ENCODE assay signal across 27 cellular contexts in the genomic region with DNA sequence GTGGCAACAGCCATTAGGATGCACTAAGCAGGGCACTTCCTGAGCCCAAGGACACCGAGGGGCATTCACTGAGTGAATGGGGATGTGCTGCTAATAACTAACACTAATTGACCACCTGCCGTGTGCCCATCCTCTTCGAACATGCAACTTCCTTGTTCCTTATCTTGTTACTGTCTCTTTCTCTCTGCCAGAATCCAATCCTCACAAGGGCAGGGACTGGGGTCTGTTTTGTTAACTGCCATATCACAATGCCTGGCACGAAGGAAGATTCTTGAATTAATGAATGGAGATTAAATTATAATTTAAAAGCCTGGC. TPM values are rescaled to one million over a fixed set of nuclear protein-coding genes. Genes with fewer than 3 reads are reported as not detected.
A peak's percentile ranks its signal among the peaks of the same experiment; 100 is the strongest.
DNase-seq lines count a peak whose midpoint lies in the region; ATAC-seq and TF ChIP-seq lines count a peak whose summit lies in the region.
"Had no signal": no experiment of that assay in that cellular context is flagged by ENCODE, and none has a peak within 500 bp of the region (broad histone marks: within the 10 kb centered on the region; RNA-seq: fewer than 3 reads in every experiment).

No MANE protein-coding gene starts in this region.

- H3K9me3 ChIP-seq in CD4-positive, alpha-beta memory T cell (ENCODE audit: control insufficient read depth in 1 of 2, low read length in 2 of 2) = no peaks in the 10 kb centered on the region
- no peaks in the 10 kb centered on the region for H3K9me3 ChIP-seq in naive thymus-derived CD4-positive, alpha-beta T cell (ENCODE audit: control insufficient read depth in 2 of 3, low read length in 3 of 3)
- H3K9me3 ChIP-seq in spleen (peaks cover 0 to 8% (median 0%) of the 10 kb centered on the region in 8 donors), suprapubic skin (no peaks in the 10 kb centered on the region)
- H3K9me3 ChIP-seq: Peyer's patch had no signal

- H3K27me3 ChIP-seq in CD4-positive, alpha-beta memory T cell (ENCODE audit: insufficient read depth, low read length) = no peaks in the 10 kb centered on the region
- H3K27me3 ChIP-seq in H7 (ENCODE audit: control insufficient read depth, insufficient read depth, low read length) (peaks cover 33% of the 10 kb centered on the region), spleen (replicated peaks in 1 of 7) (peaks cover 0 to 81% (median 36%) of the 10 kb centered on the region in 7 donors), suprapubic skin (peaks cover 20% of the 10 kb centered on the region)
- no peaks in the 10 kb centered on the region for H3K27me3 ChIP-seq in naive thymus-derived CD4-positive, alpha-beta T cell (ENCODE audit: control insufficient read depth in 2 of 2, insufficient read depth in 2 of 2, low read length in 2 of 2)
- H3K27me3 ChIP-seq: Peyer's patch had no signal

- WGBS in spleen, 5 donors = 29 to 63% (median 58%) methylated on average over 4 of the region's 4 CpGs
- WGBS in suprapubic skin = 82% methylated on average over 4 of the region's 4 CpGs

- no peak for DNase-seq in CD4-positive, alpha-beta memory T cell
- DNase-seq in H7 (no peak), spleen (no peak), Ammon's horn (ENCODE audit: low spot score) (no peak), suprapubic skin (ENCODE audit: low spot score in 2 of 2) (no peak)
- no peak for DNase-seq in central memory CD8-positive, alpha-beta T cell (ENCODE audit: low spot score in 2 of 2)
- no peak for DNase-seq in naive thymus-derived CD4-positive, alpha-beta T cell
- DNase-seq: activated CD4-positive, alpha-beta T cell treated with anti-CD3 and anti-CD28 coated beads for 36 hours; activated naive CD4-positive, alpha-beta T cell treated with anti-CD3 and anti-CD28 coated beads, Interleukin-2, amount 10 ng/mL, durations not matched to agents 7 days and 5 days; CD4-positive, CD25-positive, alpha-beta regulatory T cell; central memory CD4-positive, alpha-beta T cell; dermis blood vessel endothelial cell; DMS53; Karpas-422; mammary epithelial cell; NCI-H1694 treated with DMSO at 0.1 percent for 48 hours; NCI-H526; Peyer's patch; SIG-M5; stimulated activated CD4-positive, alpha-beta T cell treated with anti-CD3 and anti-CD28 coated beads, Interleukin-4, amount 100 ng/mL, for 4 hours; trophoblast cell had no signal

- TF ChIP-seq CTCF in spleen (IDR thresholded peaks at IDR 0.05 in 8 of 11, conservative IDR thresholded peaks at IDR 0.05 in 3 of 11) (no peak), suprapubic skin (IDR thresholded peaks at IDR 0.05) (no peak)

- H3K36me3 Mint-ChIP-seq in CD4-positive, alpha-beta memory T cell = peaks cover 0 to 20% of the 10 kb centered on the region in 2 donors
- H3K36me3 Mint-ChIP-seq in central memory CD8-positive, alpha-beta T cell (ENCODE audit: insufficient read depth) = peaks cover 4% of the 10 kb centered on the region
- peaks cover 0 to 13% (median 3%) of the 10 kb centered on the region in 5 donors for H3K36me3 Mint-ChIP-seq in naive thymus-derived CD4-positive, alpha-beta T cell
- H3K36me3 Mint-ChIP-seq: CD4-positive, CD25-positive, alpha-beta regulatory T cell had no signal

- no peak overlapping the region for H3K27ac Mint-ChIP-seq in CD4-positive, alpha-beta memory T cell
- no peak overlapping the region for H3K27ac Mint-ChIP-seq in central memory CD8-positive, alpha-beta T cell (ENCODE audit: low read depth)
- H3K27ac Mint-ChIP-seq in naive thymus-derived CD4-positive, alpha-beta T cell = peak overlapping the region in 2 of 9 donors; percentile 32 to 67
- H3K27ac Mint-ChIP-seq: activated CD4-positive, alpha-beta T cell treated with anti-CD3 and anti-CD28 coated beads for 36 hours; activated naive CD4-positive, alpha-beta T cell treated with anti-CD3 and anti-CD28 coated beads, Interleukin-2, amount 10 ng/mL, durations not matched to agents 7 days and 5 days; CD4-positive, CD25-positive, alpha-beta regulatory T cell had no signal

- CTCF ChIA-PET in CD4-positive, alpha-beta memory T cell (lab: Charles Lee; ENCODE audit: partially characterized antibody) = no interaction called here
- CTCF ChIA-PET in naive thymus-derived CD4-positive, alpha-beta T cell (lab: Charles Lee) = no interaction called here

- peaks cover 0 to 4% (median 0%) of the 10 kb centered on the region in 8 donors for H3K9me3 Mint-ChIP-seq in CD4-positive, alpha-beta memory T cell
- no peaks in the 10 kb centered on the region for H3K9me3 Mint-ChIP-seq in central memory CD8-positive, alpha-beta T cell
- peaks cover 0 to 5% (median 0%) of the 10 kb centered on the region in 11 donors for H3K9me3 Mint-ChIP-seq in naive thymus-derived CD4-positive, alpha-beta T cell
- H3K9me3 Mint-ChIP-seq: activated naive CD4-positive, alpha-beta T cell treated with anti-CD3 and anti-CD28 coated beads, Interleukin-2, amount 10 ng/mL, durations not matched to agents 7 days and 5 days had no signal

- no peak for TF ChIP-seq EP300 in suprapubic skin (IDR thresholded peaks at IDR 0.05)

- ATAC-seq in central memory CD8-positive, alpha-beta T cell (replicated peaks; ENCODE audit: extremely low read depth, poor library complexity, severe bottlenecking) = no peak
- no peak for ATAC-seq in naive thymus-derived CD4-positive, alpha-beta T cell
- ATAC-seq in GM19023 (IDR thresholded peaks at IDR 0.05; ENCODE audit: unreplicated experiment) = no peak
- ATAC-seq: activated CD4-positive, alpha-beta T cell treated with anti-CD3 and anti-CD28 coated beads for 36 hours had no signal

- H3K4me1 ChIP-seq in CD4-positive, alpha-beta memory T cell (ENCODE audit: insufficient read depth, low read length) = no peaks in the 10 kb centered on the region
- H3K4me1 ChIP-seq in naive thymus-derived CD4-positive, alpha-beta T cell (ENCODE audit: control insufficient read depth in 2 of 2, insufficient read depth in 2 of 2, low read length in 2 of 2) = no peaks in the 10 kb centered on the region
- peaks cover 0 to 22% (median 12%) of the 10 kb centered on the region in 6 donors for H3K4me1 ChIP-seq in spleen
- no peaks in the 10 kb centered on the region for H3K4me1 ChIP-seq in suprapubic skin
- H3K4me1 ChIP-seq: Peyer's patch had no signal

- peaks cover 0 to 5% (median 4%) of the 10 kb centered on the region in 4 donors for H3K4me1 Mint-ChIP-seq in CD4-positive, alpha-beta memory T cell
- peaks cover 4% of the 10 kb centered on the region for H3K4me1 Mint-ChIP-seq in central memory CD8-positive, alpha-beta T cell
- peaks cover 0 to 9% (median 3%) of the 10 kb centered on the region in 7 donors for H3K4me1 Mint-ChIP-seq in naive thymus-derived CD4-positive, alpha-beta T cell

- TF ChIP-seq POLR2A in spleen (IDR thresholded peaks at IDR 0.05) = no peak
- no peak for TF ChIP-seq POLR2A in suprapubic skin (IDR thresholded peaks at IDR 0.05)

- peak overlapping the region in 6 of 8 donors; percentile 31 to 66 (median 36) for H3K4me3 Mint-ChIP-seq in CD4-positive, alpha-beta memory T cell
- H3K4me3 Mint-ChIP-seq in central memory CD8-positive, alpha-beta T cell = peak overlapping the region; percentile 59
- H3K4me3 Mint-ChIP-seq in naive thymus-derived CD4-positive, alpha-beta T cell = peak overlapping the region in 8 of 10 donors; percentile 44 to 78 (median 54)
- H3K4me3 Mint-ChIP-seq: activated CD4-positive, alpha-beta T cell treated with anti-CD3 and anti-CD28 coated beads for 36 hours; activated naive CD4-positive, alpha-beta T cell treated with anti-CD3 and anti-CD28 coated beads, Interleukin-2, amount 10 ng/mL, durations not matched to agents 7 days and 5 days had no signal

- intact Hi-C loops in CD4-positive, alpha-beta memory T cell (cut with micrococcal nuclease) = no loop called here
- intact Hi-C loops in naive thymus-derived CD4-positive, alpha-beta T cell (cut with micrococcal nuclease) = no loop called here
- intact Hi-C loops in spleen (cut with DNase I; ENCODE audit: low total_unique reads) = no loop called here

- H3K36me3 ChIP-seq in CD4-positive, alpha-beta memory T cell (ENCODE audit: insufficient read depth, low read length) = no peaks in the 10 kb centered on the region
- H3K36me3 ChIP-seq in H7 (replicated peaks; ENCODE audit: control insufficient read depth, insufficient read depth, low read length) = 0 out of 2 replicates have a peak, but pooled peaks cover 2% of the 10 kb centered on the region
- H3K36me3 ChIP-seq in naive thymus-derived CD4-positive, alpha-beta T cell (ENCODE audit: control insufficient read depth in 2 of 3, insufficient read depth in 3 of 3, low read length in 3 of 3) = no peaks in the 10 kb centered on the region
- peaks cover 0 to 35% (median 4%) of the 10 kb centered on the region in 6 donors for H3K36me3 ChIP-seq in spleen
- H3K36me3 ChIP-seq in suprapubic skin = peaks cover 23% of the 10 kb centered on the region

- H3K27ac ChIP-seq in CD4-positive, alpha-beta memory T cell (ENCODE audit: low read depth, low read length) = no peak overlapping the region
- no peak overlapping the region for H3K27ac ChIP-seq in naive thymus-derived CD4-positive, alpha-beta T cell (ENCODE audit: low read depth, low read length)
- H3K27ac ChIP-seq in spleen = no peak overlapping the region
- H3K27ac ChIP-seq in suprapubic skin = no peak overlapping the region
- H3K27ac ChIP-seq: Peyer's patch had no signal

- no peak overlapping the region for H3K4me3 ChIP-seq in CD4-positive, alpha-beta memory T cell (ENCODE audit: low read length in 2 of 2)
- H3K4me3 ChIP-seq in H7 (ENCODE audit: insufficient read depth, low read depth, low read length) (peak overlapping the region; percentile 29), spleen (peak overlapping the region in 1 of 8 donors; percentile 49), suprapubic skin (no peak overlapping the region)
- no peak overlapping the region for H3K4me3 ChIP-seq in naive thymus-derived CD4-positive, alpha-beta T cell (ENCODE audit: low read length)
- H3K4me3 ChIP-seq: Peyer's patch, smooth muscle cell had no signal

- POLR2A ChIA-PET in CD4-positive, alpha-beta memory T cell (lab: Charles Lee; ENCODE audit: partially characterized antibody) = no interaction called here
- POLR2A ChIA-PET in naive thymus-derived CD4-positive, alpha-beta T cell (lab: Charles Lee) = interaction anchor here (0.7 kb wide), 1 partner anchor 431 kb away, joined by 4 read pairs; no protein-coding TSS in a partner anchor

- H3K27me3 Mint-ChIP-seq in CD4-positive, alpha-beta memory T cell = peaks cover 16 to 22% of the 10 kb centered on the region in 2 donors
- peaks cover 20% of the 10 kb centered on the region for H3K27me3 Mint-ChIP-seq in central memory CD8-positive, alpha-beta T cell
- peaks cover 19 to 37% (median 21%) of the 10 kb centered on the region in 5 donors for H3K27me3 Mint-ChIP-seq in naive thymus-derived CD4-positive, alpha-beta T cell

RNA-seq across cellular contexts. Expression of gene ERAS, which starts 1.3 kb away (rescaled TPM):
- total RNA-seq in CD4-positive, alpha-beta memory T cell = not detected
- polyA plus RNA-seq in CD4-positive, alpha-beta memory T cell = not detected
- total RNA-seq in H7 (2014; rRNA removed; shearing (Covaris generic)) = 0.21 TPM in 1 of 2 replicates, not detected in the other
- total RNA-seq in naive thymus-derived CD4-positive, alpha-beta T cell = not detected
- polyA plus RNA-seq in naive thymus-derived CD4-positive, alpha-beta T cell = not detected
- under 1 TPM in 1 of 7 donors, not detected in 6; 0.79 TPM for total RNA-seq in spleen
- polyA plus RNA-seq in spleen = under 1 TPM in 2 of 3 donors, not detected in 1; 0.08 to 0.10 TPM
- total RNA-seq in suprapubic skin = not detected
- total RNA-seq: activated CD4-positive, alpha-beta T cell treated with anti-CD3 and anti-CD28 coated beads for 36 hours; CD4-positive, CD25-positive, alpha-beta regulatory T cell; dermis blood vessel endothelial cell; H4; mammary epithelial cell; myocyte; omental fat pad; Peyer's patch; smooth muscle cell had no signal
- polyA plus RNA-seq: CD4-positive, CD25-positive, alpha-beta regulatory T cell; mammary epithelial cell; smooth muscle cell had no signal

RNA-seq across cellular contexts. Expression of gene PCSK1N, which starts 7.8 kb away (rescaled TPM):
- total RNA-seq in CD4-positive, alpha-beta memory T cell = 1 to 10 TPM; 6.4 to 8.5 TPM
- polyA plus RNA-seq in CD4-positive, alpha-beta memory T cell = 10 to 100 TPM in 1 of 2 donors, 1 to 10 TPM in 1; 4.6 to 15.3 TPM
- 0.59 and 1.6 TPM in 2 replicates for total RNA-seq in H7 (2014; rRNA removed; shearing (Covaris generic))
- total RNA-seq in naive thymus-derived CD4-positive, alpha-beta T cell = 10 to 100 TPM in 1 of 5 experiments, 1 to 10 TPM in 3, under 1 TPM in 1; 0.36 to 14.0 (median 3.5) TPM
- 1 to 10 TPM; 6.0 to 7.9 TPM for polyA plus RNA-seq in naive thymus-derived CD4-positive, alpha-beta T cell
- total RNA-seq in spleen (under 1 TPM in 3 of 7 donors, not detected in 4; 0.47 to 0.74 (median 0.70) TPM), suprapubic skin (1 to 10 TPM; 1.5 to 9.0 (median 2.4) TPM)
- polyA plus RNA-seq in spleen = under 1 TPM; 0.10 to 0.36 (median 0.11) TPM

RNA-seq across cellular contexts. Expression of gene HDAC6, which starts 25.7 kb away (rescaled TPM):
- 100 to 1,000 TPM; 121 to 126 TPM for total RNA-seq in CD4-positive, alpha-beta memory T cell
- 10 to 100 TPM in 1 of 2 donors, 1 to 10 TPM in 1; 9.4 to 25.3 TPM for polyA plus RNA-seq in CD4-positive, alpha-beta memory T cell
- total RNA-seq in H7 (2014; rRNA removed; shearing (Covaris generic)) = 52.4 and 54.8 TPM in 2 replicates
- total RNA-seq in naive thymus-derived CD4-positive, alpha-beta T cell = 100 to 1,000 TPM in 2 of 5 experiments, 10 to 100 TPM in 3; 84.3 to 135 (median 96.1) TPM
- polyA plus RNA-seq in naive thymus-derived CD4-positive, alpha-beta T cell = 10 to 100 TPM; 13.3 to 20.1 TPM
- 100 to 1,000 TPM in 1 of 7 donors, 10 to 100 TPM in 6; 63.8 to 103 (median 82.9) TPM for total RNA-seq in spleen
- polyA plus RNA-seq in spleen = 10 to 100 TPM; 33.9 to 79.7 (median 78.2) TPM
- total RNA-seq in suprapubic skin = 100 to 1,000 TPM in 1 of 4 donors, 10 to 100 TPM in 3; 67.3 to 129 (median 93.2) TPM

RNA-seq across cellular contexts. Expression of gene GATA1, which starts 41.2 kb away (rescaled TPM):
- not detected for total RNA-seq in CD4-positive, alpha-beta memory T cell
- not detected for polyA plus RNA-seq in CD4-positive, alpha-beta memory T cell
- not detected in 2 replicates for total RNA-seq in H7 (2014; rRNA removed; shearing (Covaris generic))
- 1 to 10 TPM in 1 of 5 experiments, under 1 TPM in 1, not detected in 3; 0.45 to 1.2 TPM for total RNA-seq in naive thymus-derived CD4-positive, alpha-beta T cell
- polyA plus RNA-seq in naive thymus-derived CD4-positive, alpha-beta T cell = not detected
- 1 to 10 TPM in 6 of 7 donors, under 1 TPM in 1; 0.38 to 5.5 (median 1.5) TPM for total RNA-seq in spleen
- polyA plus RNA-seq in spleen = under 1 TPM; 0.15 to 0.61 (median 0.22) TPM
- total RNA-seq in suprapubic skin = not detected
- total RNA-seq: activated CD4-positive, alpha-beta T cell treated with anti-CD3 and anti-CD28 coated beads for 36 hours; activated CD8-positive, alpha-beta memory T cell treated with anti-CD3 and anti-CD28 coated beads for 36 hours; dermis blood vessel endothelial cell; H4; mammary epithelial cell; myocyte; omental fat pad; Peyer's patch; smooth muscle cell had no signal
- polyA plus RNA-seq: CD4-positive, CD25-positive, alpha-beta regulatory T cell; mammary epithelial cell; smooth muscle cell had no signal
